10 cellular contexts compared by ENCODE assay signal in the genomic region with DNA sequence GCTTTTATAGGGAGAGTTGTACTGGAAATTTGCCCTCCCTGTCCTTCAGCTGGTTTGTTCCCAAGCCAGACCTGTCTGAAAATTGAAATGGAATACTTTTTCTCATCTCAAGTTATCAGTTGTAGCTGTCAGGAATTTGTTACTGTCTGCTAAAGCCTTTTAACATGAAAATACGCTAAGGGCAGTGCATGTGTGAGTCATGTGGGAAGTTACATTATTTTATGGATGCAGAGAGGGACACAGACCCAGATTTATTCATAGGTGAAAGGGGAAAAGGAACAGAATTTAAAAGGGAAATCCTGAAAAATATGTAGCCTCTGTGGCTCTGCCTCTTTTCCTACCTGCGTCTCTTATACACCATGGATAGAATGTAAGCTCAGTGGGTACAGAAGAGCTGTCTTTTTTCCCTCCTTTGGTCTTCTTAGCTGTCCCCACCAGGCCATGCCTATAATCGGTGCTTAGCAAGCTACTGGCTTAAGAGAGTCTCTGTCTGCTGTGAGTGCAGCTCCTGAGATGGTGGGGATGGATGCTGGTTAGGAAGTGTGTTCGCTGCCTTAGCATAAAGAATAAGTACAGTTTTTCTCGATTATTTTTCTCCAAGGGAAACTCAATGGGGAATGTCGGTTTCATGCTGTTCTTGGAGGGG.
DNase-seq lines count a peak whose midpoint lies in the region; ATAC-seq and TF ChIP-seq lines count a peak whose summit lies in the region.
"Had no signal": no experiment of that assay in that cellular context is flagged by ENCODE, and none has a peak within 500 bp of the region (broad histone marks: within the 10 kb centered on the region; RNA-seq: fewer than 3 reads in every experiment).

No MANE protein-coding gene starts in this region.

- peaks cover 55% of the 10 kb centered on the region for H3K4me1 ChIP-seq in left ventricle myocardium inferior
- peaks cover 3 to 49% (median 35%) of the 10 kb centered on the region in 12 donors for H3K4me1 ChIP-seq in heart left ventricle
- peaks cover 14% of the 10 kb centered on the region for H3K4me1 ChIP-seq in mesendoderm (ENCODE audit: control insufficient read depth, low read depth, low read length)

- peaks cover 7% of the 10 kb centered on the region for H3K36me3 Mint-ChIP-seq in brain

- WGBS in heart left ventricle, 4 donors = 68 to 78% (median 71%) methylated on average over 6 of the region's 6 CpGs
- no CpG with 5 or more reads among the region's 6 CpGs for WGBS in mesendoderm (ENCODE audit: extremely low coverage, insufficient coverage, low lambda C conversion rate)

- ATAC-seq in heart left ventricle = no peak

- H2BK120ac ChIP-seq in mesendoderm (ENCODE audit: low read depth, low read length) = no peak overlapping the region

- H2BK15ac ChIP-seq in mesendoderm (replicated peaks; ENCODE audit: low read depth) = no peak overlapping the region

- H3K4me1 Mint-ChIP-seq in brain = peaks cover 78% of the 10 kb centered on the region

- H3K27me3 ChIP-seq in left ventricle myocardium inferior (ENCODE audit: low read depth) (no peaks in the 10 kb centered on the region), heart left ventricle (no peaks in the 10 kb centered on the region), mesendoderm (ENCODE audit: insufficient read depth, low read length, poor library complexity) (no peaks in the 10 kb centered on the region)

- H3K79me2 ChIP-seq in mesendoderm (ENCODE audit: control insufficient read depth, insufficient read depth, low read length) = peaks cover 51% of the 10 kb centered on the region

- no peak for TF ChIP-seq POLR2A in heart left ventricle (IDR thresholded peaks at IDR 0.05)

- H3K9me3 Mint-ChIP-seq in brain = peaks cover 0 to 3% (median 1%) of the 10 kb centered on the region in 5 experiments

- H3K9ac ChIP-seq in mesendoderm (ENCODE audit: low read length) = no peak overlapping the region

- H3K27ac ChIP-seq in left ventricle myocardium inferior (replicated peaks) (peak overlapping the region; percentile 44), heart left ventricle (peak overlapping the region in 5 of 12 donors; percentile 6 to 71 (median 27)), mesendoderm (ENCODE audit: low read depth, low read length) (peak overlapping the region; percentile 48)

- no peak overlapping the region for H3K23ac ChIP-seq in mesendoderm (ENCODE audit: low read length)

- H3K9me3 ChIP-seq in left ventricle myocardium inferior (replicated peaks) = no peaks in the 10 kb centered on the region
- H3K9me3 ChIP-seq in heart left ventricle = no peaks in the 10 kb centered on the region

- no peak overlapping the region for H2AK5ac ChIP-seq in mesendoderm (ENCODE audit: low read length)

- peaks cover 21% of the 10 kb centered on the region for H3K79me1 ChIP-seq in mesendoderm (ENCODE audit: low read length)

- no peak overlapping the region for H3K4me2 ChIP-seq in mesendoderm (ENCODE audit: low read length)

- no peak overlapping the region for H4K8ac ChIP-seq in mesendoderm (ENCODE audit: low read depth, low read length)

- TF ChIP-seq CTCF in left ventricle myocardium inferior (IDR thresholded peaks at IDR 0.05; ENCODE audit: borderline replicate concordance) = no peak
- TF ChIP-seq CTCF in heart left ventricle (IDR thresholded peaks at IDR 0.05) = no peak
- TF ChIP-seq CTCF in brain (conservative IDR thresholded peaks at IDR 0.05) = no peak

- DNase-seq in left ventricle myocardium inferior (no peak), heart left ventricle (no peak), mesendoderm (no peak), DMS153 treated with DMSO at 0.1 percent for 48 hours (lab: John Stamatoyannopoulos, UW; ENCODE audit: unreplicated experiment) (no peak), activated T-cell treated with anti-CD3 and anti-CD28 coated beads for 4 hours (no peak), inferior parietal cortex (ENCODE audit: extremely low spot score) (no peak), NCI-H1436 treated with DMSO at 0.1 percent for 48 hours (lab: John Stamatoyannopoulos, UW) (no peak)
- DNase-seq: NCI-H1105 treated with DMSO at 0.1 percent for 48 hours had no signal

- no peak overlapping the region for H3K56ac ChIP-seq in mesendoderm (ENCODE audit: low read length)

- H4K5ac ChIP-seq in mesendoderm (ENCODE audit: low read length) = no peak overlapping the region

- peak overlapping the region; percentile 71 to 78 (median 75) for H3K4me3 Mint-ChIP-seq in brain

- no peaks in the 10 kb centered on the region for H3K27me3 Mint-ChIP-seq in brain

- no peak overlapping the region for H3K4me3 ChIP-seq in left ventricle myocardium inferior
- no peak overlapping the region for H3K4me3 ChIP-seq in heart left ventricle
- H3K4me3 ChIP-seq in mesendoderm (ENCODE audit: low read length) = no peak overlapping the region
- H3K4me3 ChIP-seq: lung had no signal

- intact Hi-C loops in left ventricle myocardium inferior (cut with micrococcal nuclease) (no loop called here), heart left ventricle (cut with DNase I) (no loop called here)

- peak overlapping the region; percentile 64 to 98 (median 92) for H3K27ac Mint-ChIP-seq in brain

- H3K36me3 ChIP-seq in left ventricle myocardium inferior (no peaks in the 10 kb centered on the region), heart left ventricle (no peaks in the 10 kb centered on the region), mesendoderm (ENCODE audit: control insufficient read depth, insufficient read depth, low read length) (no peaks in the 10 kb centered on the region)

- no peak overlapping the region for H2BK5ac ChIP-seq in mesendoderm (ENCODE audit: low read length)

- H3K18ac ChIP-seq in mesendoderm (ENCODE audit: low read length) = no peak overlapping the region

- H3K4ac ChIP-seq in mesendoderm (ENCODE audit: low read depth, low read length) = no peak overlapping the region
